In the genomic region with DNA sequence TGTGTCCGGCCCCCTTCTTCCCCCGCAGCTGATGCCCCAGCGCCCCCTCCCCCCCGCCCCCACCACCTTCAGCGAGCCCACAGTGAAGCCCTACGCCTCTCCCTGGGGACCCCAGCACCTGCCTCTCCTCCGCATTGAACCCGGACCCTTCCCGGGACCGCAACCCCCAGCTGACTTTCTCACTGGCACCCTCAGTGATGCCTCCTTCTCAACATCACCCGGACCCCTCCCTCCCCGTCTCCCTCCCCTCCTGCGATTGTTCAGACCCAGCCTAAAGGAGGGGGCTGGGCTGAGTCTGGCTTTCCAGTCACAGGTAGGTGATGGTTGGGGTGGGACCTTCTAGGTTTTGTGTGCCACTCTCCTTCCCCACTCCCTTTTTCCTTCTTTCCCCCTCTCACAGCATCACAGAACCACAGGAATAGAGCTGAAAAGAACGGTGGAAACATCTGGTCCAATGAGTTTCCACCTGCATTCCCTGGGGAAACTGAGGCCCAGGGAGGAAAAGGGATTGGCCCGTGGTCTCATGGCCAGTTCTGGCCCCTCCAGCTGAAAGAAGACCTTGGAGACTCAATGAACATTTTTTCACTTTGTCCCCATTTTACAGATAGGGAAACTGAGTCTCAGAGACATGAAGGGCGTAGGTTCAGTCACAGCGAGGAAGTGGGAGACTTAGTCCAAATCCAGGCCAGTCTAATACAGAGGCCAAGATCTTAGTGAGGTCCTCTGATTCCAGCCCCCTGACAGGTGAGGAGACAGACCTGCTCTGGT, we compare ENCODE assay signal across 2 cellular contexts.
TF ChIP-seq lines count a peak whose summit lies in the region.

No MANE protein-coding gene starts in this region.

TF ChIP-seq in endothelial cell of umbilical vein, 7 proteins besides CTCF, POLR2A, EP300 and RAD21:
- TF ChIP-seq POLR2AphosphoS5 (IDR thresholded peaks at IDR 0.05; ENCODE audit: insufficient read depth, low read depth, low read length) (no peak), JUN (IDR thresholded peaks at IDR 0.05; ENCODE audit: borderline replicate concordance, insufficient read depth, insufficient read length, low read depth) (no peak), GATA2 (IDR thresholded peaks at IDR 0.05; ENCODE audit: insufficient read depth, insufficient read length, low read depth, low read length) (no peak), EZH2 (IDR thresholded peaks at IDR 0.05; ENCODE audit: borderline replicate concordance, low read depth, low read length, severe bottlenecking) (no peak), MYC (IDR thresholded peaks at IDR 0.05; ENCODE audit: low read depth, low read length) (no peak), FOS (IDR thresholded peaks at IDR 0.05; ENCODE audit: borderline replicate concordance, insufficient read depth, low read length) (no peak)
- TF ChIP-seq, protein P1, sequence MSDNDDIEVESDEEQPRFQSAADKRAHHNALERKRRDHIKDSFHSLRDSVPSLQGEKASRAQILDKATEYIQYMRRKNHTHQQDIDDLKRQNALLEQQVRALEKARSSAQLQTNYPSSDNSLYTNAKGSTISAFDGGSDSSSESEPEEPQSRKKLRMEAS (IDR thresholded peaks at IDR 0.05; ENCODE audit: insufficient read depth, insufficient read length): no peak
TF ChIP-seq in endothelial cell of umbilical vein: peak in this region for 0.

TF ChIP-seq in neural cell, 6 proteins besides CTCF, POLR2A, EP300 and RAD21:
- TF ChIP-seq EZH2 (IDR thresholded peaks at IDR 0.05; ENCODE audit: borderline replicate concordance, insufficient read depth, low read length, poor library complexity, severe bottlenecking) (no peak), TAF1 (IDR thresholded peaks at IDR 0.05; ENCODE audit: low read depth) (no peak), SMC3 (conservative IDR thresholded peaks at IDR 0.05; ENCODE audit: poor library complexity) (no peak), MXI1 (conservative IDR thresholded peaks at IDR 0.05; ENCODE audit: poor library complexity, severe bottlenecking) (no peak), POLR2AphosphoS5 (IDR thresholded peaks at IDR 0.05) (no peak), REST (IDR thresholded peaks at IDR 0.05; ENCODE audit: borderline replicate concordance) (no peak)
